ENCODE assay signal across 8 cellular contexts in genomic region chr5:75336625-75337336, GRCh38. TPM values are rescaled to one million over a fixed set of nuclear protein-coding genes. Genes with fewer than 3 reads are reported as not detected.
DNase-seq lines count a peak whose midpoint lies in the region; ATAC-seq and TF ChIP-seq lines count a peak whose summit lies in the region.

TSS of gene HMGCR (plus strand) at chr5:75337220. CDS start at chr5:75342606, 5,386 bp downstream.

- no peaks in the 10 kb centered on the region for H3K36me3 ChIP-seq in upper lobe of left lung

- peak within 1 kb of the TSS; percentile 70 to 94 (median 88) for H3K4me3 ChIP-seq in upper lobe of left lung

- WGBS in adipose tissue, 3 donors: 0 to 1% (median 0%) methylated on average over 55 of the region's 55 CpGs
- 0 to 1% methylated on average over 29 to 43 of the region's 55 CpGs for WGBS in upper lobe of left lung, 2 donors

- TF ChIP-seq POLR2A in upper lobe of left lung (IDR thresholded peaks at IDR 0.05): peak in 3 of 4 donors; percentile 65 to 90 (median 82)

- H3K27ac ChIP-seq in adipose tissue (ENCODE audit: low read depth, low read length): peak within 1 kb of the TSS; percentile 60
- peak within 1 kb of the TSS; percentile 85 to 98 (median 91) for H3K27ac ChIP-seq in upper lobe of left lung

- H3K9me3 ChIP-seq in upper lobe of left lung: no peaks in the 10 kb centered on the region

- ATAC-seq in HG02763 (IDR thresholded peaks at IDR 0.05; ENCODE audit: unreplicated experiment) (peak; percentile 99), upper lobe of left lung (ENCODE audit: low FRiP score in 2 of 2) (peak; percentile 99 to 100)

- intact Hi-C loops in cardiac septum (cut with DNase I): loop anchor here (5.0 to 10.0 kb wide), 4 partner anchors 99 to 338 kb away; partner anchors contain the start of genes ANKRD31, CERT1, GCNT4 and POLK

- H3K27me3 ChIP-seq in upper lobe of left lung: no peaks in the 10 kb centered on the region

- peak; percentile 92 for DNase-seq in NCI-H1417 treated with DMSO at 0.1 percent for 48 hours (lab: John Stamatoyannopoulos, UW)
- peak; percentile 99 for DNase-seq in SW480 (ENCODE audit: low spot score)
- DNase-seq in cardiac septum (ENCODE audit: low spot score): peak; percentile 100
- peak; percentile 99 for DNase-seq in pons (ENCODE audit: low spot score)
- peak; percentile 95 to 99 for DNase-seq in upper lobe of left lung

- peak in 1 of 4 donors; percentile 74 for TF ChIP-seq EP300 in upper lobe of left lung (IDR thresholded peaks at IDR 0.05)

- peaks cover 17 to 29% (median 19%) of the 10 kb centered on the region in 4 donors for H3K4me1 ChIP-seq in upper lobe of left lung

- TF ChIP-seq CTCF in GM12874 (IDR thresholded peaks at IDR 0.05; ENCODE audit: insufficient read depth, low read depth, low read length) (peak; percentile 23; the same call in 1 of the 2 replicates), upper lobe of left lung (IDR thresholded peaks at IDR 0.05) (peak in 3 of 6 experiments; percentile 5 to 51 (median 41))

RNA-seq across cellular contexts. Expression of gene HMGCR, which starts in this region (rescaled TPM):
- 10 to 100 TPM in 1 of 3 donors, 1 to 10 TPM in 2; 3.9 to 17.3 (median 10.0) TPM for polyA plus RNA-seq in adipose tissue
- total RNA-seq in cardiac septum (12.6 TPM), upper lobe of left lung (10 to 100 TPM; 29.3 to 93.7 (median 72.5) TPM)

Comparison
In these comparisons a context has a peak if more than half of its experiments do, and no peak if none do; other contexts are left out.
1. Peak in every context shown above with its lines: DNase-seq, ATAC-seq, H3K4me3 ChIP-seq and H3K27ac ChIP-seq.